In genomic region chr5:150485770-150486401, GRCh38 we compare ENCODE assay signal across 8 cellular contexts. TPM values are rescaled to one million over a fixed set of nuclear protein-coding genes. Genes with fewer than 3 reads are reported as not detected.
DNase-seq lines count a peak whose midpoint lies in the region; FAIRE-seq and TF ChIP-seq lines count a peak whose summit lies in the region.

No MANE protein-coding gene starts in this region.

- BruUV-seq in endothelial cell of umbilical vein (replicated peaks; lab: Mats Ljungman, UMichigan), result no TSS peak

- peak overlapping the region; percentile 71 for H3K9ac ChIP-seq in ES-I3 (ENCODE audit: low read depth, low read length)
- peak overlapping the region; percentile 75 for H3K9ac ChIP-seq in endothelial cell of umbilical vein (replicated peaks; ENCODE audit: extremely low read depth, insufficient read depth, low read length)
- H3K9ac ChIP-seq in mucosa of rectum (ENCODE audit: low read depth in 1 of 2, low read length in 2 of 2), result peak overlapping the region; percentile 68 to 96

- no peak for FAIRE-seq in endothelial cell of umbilical vein (lab: Jason Lieb, UNC)

- peaks cover 42% of the 10 kb centered on the region for H3K79me2 ChIP-seq in endothelial cell of umbilical vein (ENCODE audit: control insufficient read depth, insufficient read depth, low read length)

- no peaks in the 10 kb centered on the region for H4K20me1 ChIP-seq in endothelial cell of umbilical vein (replicated peaks; ENCODE audit: control insufficient read depth, extremely low read depth, insufficient read depth, low read length)

- CTCF ChIA-PET in activated CD4-positive, alpha-beta memory T cell treated with anti-CD3 and anti-CD28 coated beads for 36 hours (lab: Charles Lee), result no interaction called here
- CTCF ChIA-PET in endothelial cell of umbilical vein (lab: Charles Lee), result interaction anchor here (1.3 to 1.6 kb wide), 2 partner anchors 32 to 59 kb away, joined by 5 read pairs; no protein-coding TSS in a partner anchor

- H3K4me3 ChIP-seq in endothelial cell of umbilical vein (replicated peaks in 1 of 3; ENCODE audit: insufficient read depth in 1 of 3, low read depth in 1 of 3, low read length in 3 of 3) (peak overlapping the region; percentile 67 to 97 (median 79)), mucosa of rectum (ENCODE audit: low read length in 2 of 2) (peak overlapping the region; percentile 73 to 74)

- intact Hi-C loops in activated CD4-positive, alpha-beta memory T cell treated with anti-CD3 and anti-CD28 coated beads for 36 hours (cut with micrococcal nuclease), result no loop called here
- intact Hi-C loops in endothelial cell of umbilical vein (cut with micrococcal nuclease), result loop anchor here (2.0 kb wide), 2 partner anchors 21 to 59 kb away; no protein-coding TSS in a partner anchor

- DNase-seq in HK-2 (ENCODE audit: unreplicated experiment), result peak; percentile 64
- peak; percentile 40 for DNase-seq in activated CD4-positive, alpha-beta memory T cell treated with anti-CD3 and anti-CD28 coated beads for 36 hours
- DNase-seq in endothelial cell of umbilical vein (ENCODE audit: low read depth, low spot score), result peak; percentile 53
- peak; percentile 30 for DNase-seq in superior temporal gyrus (ENCODE audit: extremely low spot score)
- DNase-seq in NCI-H345 (lab: John Stamatoyannopoulos, UW), result no peak
- no peak for DNase-seq in NOMO-1 treated with dmso at 0.1 percent for 144 hours (lab: John Stamatoyannopoulos, UW; ENCODE audit: unreplicated experiment)

- H3K27ac ChIP-seq in endothelial cell of umbilical vein (ENCODE audit: insufficient read depth, low read depth, low read length) (peak overlapping the region; percentile 66), mucosa of rectum (ENCODE audit: low read depth in 2 of 2, low read length in 2 of 2) (peak overlapping the region; percentile 85 to 88)

- H3K4me1 ChIP-seq in ES-I3 (ENCODE audit: insufficient read depth, low read length) (peaks cover 51% of the 10 kb centered on the region), endothelial cell of umbilical vein (ENCODE audit: control insufficient read depth, extremely low read depth, insufficient read depth, low read length) (peaks cover 31% of the 10 kb centered on the region), mucosa of rectum (ENCODE audit: control insufficient read depth in 2 of 2, insufficient read depth in 2 of 2, low read length in 2 of 2) (peaks cover 40 to 43% of the 10 kb centered on the region in 2 donors)

- H3K36me3 ChIP-seq in ES-I3 (ENCODE audit: insufficient read depth, low read length) (no peaks in the 10 kb centered on the region), endothelial cell of umbilical vein (ENCODE audit: control insufficient read depth in 2 of 2, extremely low read depth in 1 of 2, insufficient read depth in 2 of 2, low read length in 2 of 2) (no peaks in the 10 kb centered on the region), mucosa of rectum (ENCODE audit: control insufficient read depth in 2 of 2, insufficient read depth in 2 of 2, low read length in 2 of 2) (peaks cover 0 to 4% of the 10 kb centered on the region in 2 donors)

- TF ChIP-seq POLR2A in endothelial cell of umbilical vein (IDR thresholded peaks at IDR 0.05; ENCODE audit: low read depth, low read length), result no peak

- peak overlapping the region; percentile 78 for H2AFZ ChIP-seq in endothelial cell of umbilical vein (ENCODE audit: low read depth, low read length)

- peaks cover 16% of the 10 kb centered on the region for H3K27me3 Mint-ChIP-seq in activated CD4-positive, alpha-beta memory T cell treated with anti-CD3 and anti-CD28 coated beads for 36 hours

- H3K9me3 Mint-ChIP-seq in activated CD4-positive, alpha-beta memory T cell treated with anti-CD3 and anti-CD28 coated beads for 36 hours, result no peaks in the 10 kb centered on the region

- no peaks in the 10 kb centered on the region for H3K9me1 ChIP-seq in endothelial cell of umbilical vein (replicated peaks; ENCODE audit: control insufficient read depth, extremely low read depth, insufficient read depth, low read length)

- H3K4me3 Mint-ChIP-seq in activated CD4-positive, alpha-beta memory T cell treated with anti-CD3 and anti-CD28 coated beads for 36 hours, result peak overlapping the region; percentile 60

- no peaks in the 10 kb centered on the region for H3K9me3 ChIP-seq in ES-I3 (ENCODE audit: control insufficient read depth, insufficient read depth, low read length)
- H3K9me3 ChIP-seq in endothelial cell of umbilical vein (replicated peaks; ENCODE audit: control insufficient read depth, insufficient read depth, low read length), result no peaks in the 10 kb centered on the region
- no peaks in the 10 kb centered on the region for H3K9me3 ChIP-seq in mucosa of rectum (ENCODE audit: control insufficient read depth in 2 of 2, low read length in 2 of 2)

- no peak for TF ChIP-seq CTCF in endothelial cell of umbilical vein (IDR thresholded peaks at IDR 0.05; ENCODE audit: extremely low read depth in 1 of 2, insufficient read depth in 1 of 2, low read depth in 1 of 2, low read length in 2 of 2)

- no peak overlapping the region for H3K27ac Mint-ChIP-seq in activated CD4-positive, alpha-beta memory T cell treated with anti-CD3 and anti-CD28 coated beads for 36 hours

- no peaks in the 10 kb centered on the region for H3K36me3 Mint-ChIP-seq in activated CD4-positive, alpha-beta memory T cell treated with anti-CD3 and anti-CD28 coated beads for 36 hours

- dilution Hi-C loops in endothelial cell of umbilical vein (cut with MboI; ENCODE audit: extremely low pct_ligation_motif_present, low sequenced_read_pairs), result no loop called here

- peaks cover 7% of the 10 kb centered on the region for H3K4me1 Mint-ChIP-seq in activated CD4-positive, alpha-beta memory T cell treated with anti-CD3 and anti-CD28 coated beads for 36 hours (ENCODE audit: low read depth)

- H3K27me3 ChIP-seq in endothelial cell of umbilical vein (ENCODE audit: control insufficient read depth in 2 of 2, insufficient read depth in 2 of 2, low read length in 2 of 2), result no peaks in the 10 kb centered on the region
- no peaks in the 10 kb centered on the region for H3K27me3 ChIP-seq in mucosa of rectum (ENCODE audit: control insufficient read depth in 2 of 2, insufficient read depth in 2 of 2, low read length in 2 of 2)

- POLR2A ChIA-PET in activated CD4-positive, alpha-beta memory T cell treated with anti-CD3 and anti-CD28 coated beads for 36 hours (lab: Charles Lee), result no interaction called here
- POLR2A ChIA-PET in endothelial cell of umbilical vein (lab: Charles Lee), result interaction anchor here (0.8 to 1.2 kb wide), 2 partner anchors 27 to 36 kb away, joined by 3 read pairs; no protein-coding TSS in a partner anchor

- H3K4me2 ChIP-seq in endothelial cell of umbilical vein (ENCODE audit: insufficient read depth, low read length), result peak overlapping the region; percentile 62

TF ChIP-seq in endothelial cell of umbilical vein, 7 proteins besides CTCF, POLR2A, EP300 and RAD21:
- no peak for TF ChIP-seq GATA2 (IDR thresholded peaks at IDR 0.05; ENCODE audit: insufficient read depth, insufficient read length, low read depth, low read length)
- no peak for TF ChIP-seq POLR2AphosphoS5 (IDR thresholded peaks at IDR 0.05; ENCODE audit: insufficient read depth, low read depth, low read length)
TF ChIP-seq in endothelial cell of umbilical vein: peak in this region for 0.

RNA-seq across cellular contexts. Expression of gene NDST1, which starts 22.0 kb away (rescaled TPM):
- 1 to 10 TPM; 2.5 to 2.6 TPM for total RNA-seq in activated CD4-positive, alpha-beta memory T cell treated with anti-CD3 and anti-CD28 coated beads for 36 hours
- 86.5 and 102 TPM in 2 replicates for total RNA-seq in endothelial cell of umbilical vein
- polyA plus RNA-seq in endothelial cell of umbilical vein, result 38.6 and 42.6 TPM in 2 replicates
- polyA plus RNA-seq in endothelial cell of umbilical vein (2011; cell fraction: cytosol; rRNA removed), result 32.7 and 36.4 TPM in 2 replicates
- 52.9 and 53.3 TPM in 2 replicates for polyA plus RNA-seq in endothelial cell of umbilical vein (2011; cell fraction: nucleus; rRNA removed)
- polyA plus RNA-seq in endothelial cell of umbilical vein (2012), result 38.6 and 45.7 TPM in 2 replicates
- polyA minus RNA-seq in endothelial cell of umbilical vein, result 59.5 and 71.2 TPM in 2 replicates
- polyA minus RNA-seq in endothelial cell of umbilical vein (2011; cell fraction: cytosol; rRNA and poly(A)+ RNA removed), result 6.8 TPM
- 36.7 and 45.1 TPM in 2 replicates for polyA minus RNA-seq in endothelial cell of umbilical vein (2011; cell fraction: nucleus; rRNA and poly(A)+ RNA removed)

RNA-seq across cellular contexts. Expression of gene RPS14, which starts 36.3 kb away (rescaled TPM):
- total RNA-seq in activated CD4-positive, alpha-beta memory T cell treated with anti-CD3 and anti-CD28 coated beads for 36 hours, result 1,000 to 10,000 TPM; 3,748 to 3,882 TPM
- 1,852 and 2,034 TPM in 2 replicates for total RNA-seq in endothelial cell of umbilical vein
- polyA plus RNA-seq in endothelial cell of umbilical vein, result 4,491 and 5,521 TPM in 2 replicates
- polyA plus RNA-seq in endothelial cell of umbilical vein (2011; cell fraction: cytosol; rRNA removed), result 6,503 and 7,036 TPM in 2 replicates
- 1,366 and 1,419 TPM in 2 replicates for polyA plus RNA-seq in endothelial cell of umbilical vein (2011; cell fraction: nucleus; rRNA removed)
- polyA plus RNA-seq in endothelial cell of umbilical vein (2012), result 2,965 and 3,232 TPM in 2 replicates
- polyA minus RNA-seq in endothelial cell of umbilical vein, result 1,106 and 1,289 TPM in 2 replicates
- polyA minus RNA-seq in endothelial cell of umbilical vein (2011; cell fraction: cytosol; rRNA and poly(A)+ RNA removed), result 648 TPM
- polyA minus RNA-seq in endothelial cell of umbilical vein (2011; cell fraction: nucleus; rRNA and poly(A)+ RNA removed), result 121 and 122 TPM in 2 replicates

Comparison
In these comparisons a context has a peak if more than half of its experiments do, and no peak if none do; other contexts are left out.
1. DNase-seq: peak in HK-2 (single experiment), activated CD4-positive, alpha-beta memory T cell treated with anti-CD3 and anti-CD28 coated beads for 36 hours (single experiment), endothelial cell of umbilical vein (single experiment) and superior temporal gyrus (single experiment); none in NCI-H345 (single experiment) and NOMO-1 treated with dmso at 0.1 percent for 144 hours (single experiment).
2. RNA of gene NDST1, which starts 22.0 kb away (total RNA-seq): 86.5 to 102 TPM in endothelial cell of umbilical vein; 2.5 to 2.6 TPM in activated CD4-positive, alpha-beta memory T cell treated with anti-CD3 and anti-CD28 coated beads for 36 hours; every median in the first group is over 10 times any median in the second.
3. Peak in every context shown above with its lines, with median percentiles within 50 percentile points of each other: H3K9ac ChIP-seq.